Comparison of ENCODE assay signal across 10 cellular contexts in the genomic region with DNA sequence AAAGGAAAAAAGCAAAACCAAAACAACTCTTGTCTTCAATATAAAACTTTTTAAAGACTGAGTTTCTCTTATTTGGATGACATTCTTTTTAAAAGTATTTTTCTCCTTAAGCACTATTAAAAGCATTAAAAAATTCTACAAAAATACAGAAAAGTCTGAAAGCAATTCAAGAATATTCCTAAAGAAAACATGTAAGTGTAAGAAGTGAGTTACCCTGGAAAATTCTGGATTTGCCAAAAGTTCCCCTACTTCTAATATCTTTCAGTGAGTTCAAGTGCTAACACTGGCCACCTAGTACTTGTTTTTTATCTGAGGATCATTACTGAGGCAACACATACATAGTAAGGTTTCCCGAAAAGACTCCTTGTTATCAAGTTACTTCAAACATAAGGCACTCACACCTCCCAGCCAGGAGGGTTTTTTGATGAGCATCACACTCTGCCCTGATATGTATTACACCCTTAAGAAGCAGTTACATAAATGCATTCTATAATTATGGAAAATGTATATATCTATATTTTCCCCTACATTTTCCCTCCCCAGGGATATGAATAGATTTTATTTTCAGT.
DNase-seq lines count a peak whose midpoint lies in the region; ATAC-seq and TF ChIP-seq lines count a peak whose summit lies in the region.
"Had no signal": no experiment of that assay in that cellular context is flagged by ENCODE, and none has a peak within 500 bp of the region (broad histone marks: within the 10 kb centered on the region; RNA-seq: fewer than 3 reads in every experiment).

No MANE protein-coding gene starts in this region.

- TF ChIP-seq CTCF in esophagus muscularis mucosa (IDR thresholded peaks at IDR 0.05) (no peak), psoas muscle (IDR thresholded peaks at IDR 0.05) (no peak)

- no peak for TF ChIP-seq EP300 in esophagus muscularis mucosa (IDR thresholded peaks at IDR 0.05)

- POLR2A ChIA-PET in T-cell (lab: Charles Lee), result no interaction called here

- H3K9me3 Mint-ChIP-seq in stimulated activated effector memory CD8-positive, alpha-beta T cell treated with anti-CD3 and anti-CD28 coated beads, Interleukin-12 subunit alpha, Interleukin-12 subunit beta, amount 100 ng/mL, for 72 hours, result no peaks in the 10 kb centered on the region
- H3K9me3 Mint-ChIP-seq in stimulated activated memory B cell treated with anti-CD40 and anti-IgM and Interleukin-4, amounts not matched to agents 10 μg/mL and 1 μg/mL and 100 μg/mL, for 72 hours, result no peaks in the 10 kb centered on the region
- H3K9me3 Mint-ChIP-seq in T-cell, result no peaks in the 10 kb centered on the region
- H3K9me3 Mint-ChIP-seq: H9 had no signal

- H3K4me3 ChIP-seq in esophagus muscularis mucosa (no peak overlapping the region), psoas muscle (peak overlapping the region; percentile 48)

- CTCF ChIA-PET in T-cell (lab: Charles Lee), result no interaction called here

- DNase-seq in DMS 273 treated with DMSO at 0.1 percent for 48 hours (lab: John Stamatoyannopoulos, UW) (peak; percentile 34), NCI-H2171 treated with DMSO at 0.1 percent for 48 hours (lab: John Stamatoyannopoulos, UW) (peak; percentile 89), esophagus muscularis mucosa (ENCODE audit: extremely low spot score) (no peak), psoas muscle (no peak), T-cell (no peak)
- DNase-seq in stimulated activated effector memory CD8-positive, alpha-beta T cell treated with anti-CD3 and anti-CD28 coated beads, Interleukin-12 subunit alpha, Interleukin-12 subunit beta, amount 100 ng/mL, for 72 hours (ENCODE audit: low spot score in 2 of 2), result no peak
- DNase-seq: H9, NCI-H1436 treated with DMSO at 0.1 percent for 48 hours had no signal

- ATAC-seq in psoas muscle (peak in 2 of 4 donors; percentile 40 to 49), GM21717 (IDR thresholded peaks at IDR 0.05; ENCODE audit: unreplicated experiment) (no peak), T-cell (replicated peaks in 1 of 4) (no peak)
- no peak for ATAC-seq in stimulated activated effector memory CD8-positive, alpha-beta T cell treated with anti-CD3 and anti-CD28 coated beads, Interleukin-12 subunit alpha, Interleukin-12 subunit beta, amount 100 ng/mL, for 72 hours
- ATAC-seq in stimulated activated memory B cell treated with anti-CD40 and anti-IgM and Interleukin-4, amounts not matched to agents 10 μg/mL and 1 μg/mL and 100 μg/mL, for 72 hours, result no peak

- no peaks in the 10 kb centered on the region for H3K4me1 Mint-ChIP-seq in stimulated activated effector memory CD8-positive, alpha-beta T cell treated with anti-CD3 and anti-CD28 coated beads, Interleukin-12 subunit alpha, Interleukin-12 subunit beta, amount 100 ng/mL, for 72 hours
- H3K4me1 Mint-ChIP-seq in stimulated activated memory B cell treated with anti-CD40 and anti-IgM and Interleukin-4, amounts not matched to agents 10 μg/mL and 1 μg/mL and 100 μg/mL, for 72 hours, result peaks cover 40% of the 10 kb centered on the region
- peaks cover 9 to 11% (median 11%) of the 10 kb centered on the region in 3 donors for H3K4me1 Mint-ChIP-seq in T-cell

- H3K27me3 ChIP-seq in esophagus muscularis mucosa (no peaks in the 10 kb centered on the region), psoas muscle (ENCODE audit: insufficient read depth in 3 of 3, low read length in 2 of 3) (no peaks in the 10 kb centered on the region)

- no peak overlapping the region for H3K4me3 Mint-ChIP-seq in stimulated activated effector memory CD8-positive, alpha-beta T cell treated with anti-CD3 and anti-CD28 coated beads, Interleukin-12 subunit alpha, Interleukin-12 subunit beta, amount 100 ng/mL, for 72 hours
- H3K4me3 Mint-ChIP-seq in stimulated activated memory B cell treated with anti-CD40 and anti-IgM and Interleukin-4, amounts not matched to agents 10 μg/mL and 1 μg/mL and 100 μg/mL, for 72 hours, result no peak overlapping the region
- H3K4me3 Mint-ChIP-seq in T-cell, result no peak overlapping the region
- H3K4me3 Mint-ChIP-seq: H9 had no signal

- H3K36me3 ChIP-seq in esophagus muscularis mucosa, result no peaks in the 10 kb centered on the region
- H3K36me3 ChIP-seq in psoas muscle (ENCODE audit: insufficient read depth in 1 of 2, low read depth in 1 of 2), result no peaks in the 10 kb centered on the region

- no peak for TF ChIP-seq POLR2A in esophagus muscularis mucosa (IDR thresholded peaks at IDR 0.05; ENCODE audit: low read depth)

- H3K36me3 Mint-ChIP-seq in stimulated activated effector memory CD8-positive, alpha-beta T cell treated with anti-CD3 and anti-CD28 coated beads, Interleukin-12 subunit alpha, Interleukin-12 subunit beta, amount 100 ng/mL, for 72 hours, result no peaks in the 10 kb centered on the region
- no peaks in the 10 kb centered on the region for H3K36me3 Mint-ChIP-seq in stimulated activated memory B cell treated with anti-CD40 and anti-IgM and Interleukin-4, amounts not matched to agents 10 μg/mL and 1 μg/mL and 100 μg/mL, for 72 hours
- H3K36me3 Mint-ChIP-seq in T-cell, result no peaks in the 10 kb centered on the region

- H3K4me1 ChIP-seq in esophagus muscularis mucosa (peaks cover 33 to 61% (median 40%) of the 10 kb centered on the region in 4 donors), psoas muscle (peaks cover 73% of the 10 kb centered on the region)

- WGBS in esophagus muscularis mucosa, result 80% methylated on average over 1 of the region's 1 CpG
- 13 to 24% (median 22%) methylated on average over 1 of the region's 1 CpG for WGBS in psoas muscle, 3 donors

- H3K27ac Mint-ChIP-seq in stimulated activated effector memory CD8-positive, alpha-beta T cell treated with anti-CD3 and anti-CD28 coated beads, Interleukin-12 subunit alpha, Interleukin-12 subunit beta, amount 100 ng/mL, for 72 hours, result no peak overlapping the region
- H3K27ac Mint-ChIP-seq in stimulated activated memory B cell treated with anti-CD40 and anti-IgM and Interleukin-4, amounts not matched to agents 10 μg/mL and 1 μg/mL and 100 μg/mL, for 72 hours, result no peak overlapping the region
- no peak overlapping the region for H3K27ac Mint-ChIP-seq in T-cell
- H3K27ac Mint-ChIP-seq: H9 had no signal

- H3K27ac ChIP-seq in esophagus muscularis mucosa (replicated peaks in 1 of 4), result peak overlapping the region; percentile 29 to 62 (median 58)
- H3K27ac ChIP-seq in psoas muscle, result peak overlapping the region; percentile 80

- no peaks in the 10 kb centered on the region for H3K9me3 ChIP-seq in esophagus muscularis mucosa
- no peaks in the 10 kb centered on the region for H3K9me3 ChIP-seq in psoas muscle

- intact Hi-C loops in esophagus muscularis mucosa (cut with DNase I), result no loop called here
- intact Hi-C loops in psoas muscle (cut with DNase I), result loop anchor here in 1 of 2 donors (5.0 kb wide), 1 partner anchor 35 kb away; no protein-coding TSS in a partner anchor

- H3K27me3 Mint-ChIP-seq in stimulated activated memory B cell treated with anti-CD40 and anti-IgM and Interleukin-4, amounts not matched to agents 10 μg/mL and 1 μg/mL and 100 μg/mL, for 72 hours, result no peaks in the 10 kb centered on the region
- no peaks in the 10 kb centered on the region for H3K27me3 Mint-ChIP-seq in T-cell

Comparison
In these comparisons a context has a peak if more than half of its experiments do, and no peak if none do; other contexts are left out.
1. DNase-seq: peak in DMS 273 treated with DMSO at 0.1 percent for 48 hours (single experiment) and NCI-H2171 treated with DMSO at 0.1 percent for 48 hours (single experiment); none in esophagus muscularis mucosa (single experiment), psoas muscle (0 of 2), stimulated activated effector memory CD8-positive, alpha-beta T cell treated with anti-CD3 and anti-CD28 coated beads, Interleukin-12 subunit alpha, Interleukin-12 subunit beta, amount 100 ng/mL, for 72 hours (0 of 2) and T-cell (0 of 34).